In genomic region chr15:42150246-42150970, GRCh38 we compare ENCODE assay signal across 1 cellular context.
TF ChIP-seq lines count a peak whose summit lies in the region.

No MANE protein-coding gene starts in this region.

TF ChIP-seq in H1, 55 proteins besides CTCF, POLR2A, EP300 and RAD21:
- no peak for TF ChIP-seq PHF8 (conservative IDR thresholded peaks at IDR 0.05; ENCODE audit: low read depth, low read length)
